18 cellular contexts compared by ENCODE assay signal in the genomic region with DNA sequence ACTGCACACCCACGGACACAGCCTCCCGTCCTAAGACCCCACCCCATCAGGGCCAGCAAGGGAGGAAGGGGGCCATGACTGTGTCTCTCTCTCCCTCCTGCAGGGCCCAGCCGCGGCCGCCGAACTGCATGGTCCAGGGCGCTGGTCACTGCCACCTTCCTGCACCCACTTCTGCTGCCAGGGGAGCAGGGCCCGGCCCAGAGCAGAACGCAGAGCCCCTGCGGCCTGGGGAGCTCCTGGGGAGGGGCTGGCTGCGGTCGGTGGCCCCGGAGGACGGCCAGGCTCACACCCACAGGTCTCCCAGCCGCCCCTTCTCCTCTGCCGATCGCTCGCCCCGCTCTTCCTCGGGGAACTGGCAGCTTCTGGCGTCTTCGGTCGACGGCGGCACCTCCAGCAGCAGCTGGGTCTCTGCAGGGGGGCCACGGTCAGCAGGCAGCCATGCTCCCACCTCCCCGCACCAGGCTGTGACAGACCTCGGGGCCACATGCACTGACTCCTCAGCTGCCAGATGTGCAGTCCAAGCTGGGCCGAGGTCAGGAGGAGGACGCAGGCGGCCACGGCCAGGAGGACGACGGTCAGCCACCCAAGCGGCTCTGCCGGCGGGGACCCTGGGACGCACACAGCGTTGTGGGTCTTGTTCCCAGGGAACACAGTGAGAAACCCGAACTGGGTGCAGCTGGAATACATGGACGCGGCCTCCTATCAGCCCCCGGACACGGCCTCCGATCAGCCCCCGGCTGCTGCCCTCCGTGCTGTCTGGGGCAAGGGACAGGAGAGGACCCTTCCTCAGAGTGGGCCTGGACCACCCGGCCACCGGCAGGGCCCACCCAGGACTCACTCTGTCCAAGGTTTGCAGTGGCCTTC. TPM values are rescaled to one million over a fixed set of nuclear protein-coding genes. Genes with fewer than 3 reads are reported as not detected.
DNase-seq lines count a peak whose midpoint lies in the region; ATAC-seq and TF ChIP-seq lines count a peak whose summit lies in the region.
"Had no signal": no experiment of that assay in that cellular context is flagged by ENCODE, and none has a peak within 500 bp of the region (broad histone marks: within the 10 kb centered on the region; RNA-seq: fewer than 3 reads in every experiment).

No MANE protein-coding gene starts in this region.

- H3K4me3 ChIP-seq in NB4 (ENCODE audit: low read depth, low read length) (no peak overlapping the region), spleen (no peak overlapping the region)
- H3K4me3 ChIP-seq: body of pancreas had no signal

- H3K36me3 ChIP-seq in spleen: no peaks in the 10 kb centered on the region

- H3K27me3 Mint-ChIP-seq in endothelial cell (ENCODE audit: unreplicated experiment): no peaks in the 10 kb centered on the region
- H3K27me3 Mint-ChIP-seq: naive thymus-derived CD4-positive, alpha-beta T cell had no signal

- H3K27me3 ChIP-seq in spleen (replicated peaks in 1 of 7): peaks cover 0 to 86% (median 34%) of the 10 kb centered on the region in 7 donors

- H3K4me3 Mint-ChIP-seq in endothelial cell (ENCODE audit: unreplicated experiment): no peak overlapping the region

- H3K36me3 Mint-ChIP-seq in endothelial cell (ENCODE audit: low read depth, unreplicated experiment): no peaks in the 10 kb centered on the region
- H3K36me3 Mint-ChIP-seq: naive thymus-derived CD4-positive, alpha-beta T cell had no signal

- TF ChIP-seq POLR2A in NB4 (IDR thresholded peaks at IDR 0.05; ENCODE audit: extremely low read depth, insufficient read length) (no peak), spleen (IDR thresholded peaks at IDR 0.05) (no peak)

- TF ChIP-seq CTCF in NB4 (IDR thresholded peaks at IDR 0.05; ENCODE audit: low read depth, low read length): no peak
- TF ChIP-seq CTCF in endothelial cell (IDR thresholded peaks at IDR 0.05; ENCODE audit: unreplicated experiment): no peak
- TF ChIP-seq CTCF in spleen (IDR thresholded peaks at IDR 0.05 in 8 of 11, conservative IDR thresholded peaks at IDR 0.05 in 3 of 11): no peak

- H3K4me1 Mint-ChIP-seq in endothelial cell (ENCODE audit: unreplicated experiment): no peaks in the 10 kb centered on the region

- DNase-seq in activated T-cell treated with anti-CD3 and anti-CD28 coated beads, Interleukin-2, amount 50 U/mL, for 1 hour: peak; percentile 37
- no peak for DNase-seq in activated T-cell treated with anti-CD3 and anti-CD28 coated beads for 4 hours
- peak; percentile 72 for DNase-seq in NB4 (ENCODE audit: low read depth)
- DNase-seq in endothelial cell (ENCODE audit: low spot score): peak; percentile 9
- peak; percentile 69 for DNase-seq in spleen
- no peak for DNase-seq in amygdala (lab: John Stamatoyannopoulos, UW)
- DNase-seq in NCI-H128 (lab: John Stamatoyannopoulos, UW; ENCODE audit: unreplicated experiment): no peak
- DNase-seq: activated effector memory CD4-positive, alpha-beta T cell treated with Interleukin-2 at 50 U/mL for 16 hours; body of pancreas; cortex of kidney; NCI-H1417 treated with DMSO at 0.1 percent for 48 hours; NCI-H226; substantia nigra; T-helper 9 cell had no signal

- H3K9me3 Mint-ChIP-seq in endothelial cell (ENCODE audit: unreplicated experiment): no peaks in the 10 kb centered on the region
- H3K9me3 Mint-ChIP-seq: naive thymus-derived CD4-positive, alpha-beta T cell had no signal

- peaks cover 30 to 66% (median 48%) of the 10 kb centered on the region in 6 donors for H3K4me1 ChIP-seq in spleen

- H3K27ac Mint-ChIP-seq in endothelial cell (ENCODE audit: unreplicated experiment): no peak overlapping the region

- H3K27ac ChIP-seq in spleen: no peak overlapping the region
- H3K27ac ChIP-seq: body of pancreas had no signal

- no peak for ATAC-seq in HG03025 (IDR thresholded peaks at IDR 0.05; ENCODE audit: low FRiP score, unreplicated experiment)
- ATAC-seq: body of pancreas; naive thymus-derived CD4-positive, alpha-beta T cell had no signal

- intact Hi-C loops in spleen (cut with DNase I; ENCODE audit: low total_unique reads): no loop called here

- no peaks in the 10 kb centered on the region for H3K9me3 ChIP-seq in spleen
- H3K9me3 ChIP-seq: body of pancreas had no signal

- WGBS in spleen, 5 donors: 83 to 89% (median 86%) methylated on average over 32 to 49 of the region's 49 CpGs

RNA-seq across cellular contexts. Expression of a gene that starts 2.6 kb away (rescaled TPM):
- total RNA-seq in endothelial cell (ENCODE audit: unreplicated experiment) (not detected), spleen (1 to 10 TPM; 5.2 to 9.9 (median 7.5) TPM)
- 10 to 100 TPM in 1 of 3 donors, 1 to 10 TPM in 2; 7.2 to 16.3 (median 9.3) TPM for polyA plus RNA-seq in spleen
- total RNA-seq: body of pancreas, pulmonary artery endothelial cell had no signal

RNA-seq across cellular contexts. Expression of a gene that starts 10.2 kb away (rescaled TPM):
- total RNA-seq in endothelial cell (ENCODE audit: unreplicated experiment) (0.80 TPM), spleen (10 to 100 TPM in 5 of 7 donors, 1 to 10 TPM in 2; 6.6 to 18.9 (median 12.5) TPM)
- polyA plus RNA-seq in spleen: 10 to 100 TPM; 14.7 to 23.4 (median 14.7) TPM

RNA-seq across cellular contexts. Expression of a gene that starts 28.0 kb away (rescaled TPM):
- total RNA-seq in endothelial cell (ENCODE audit: unreplicated experiment) (130 TPM), spleen (100 to 1,000 TPM in 4 of 7 donors, 10 to 100 TPM in 3; 87.2 to 145 (median 114) TPM)
- polyA plus RNA-seq in spleen: 10 to 100 TPM; 39.1 to 84.2 (median 49.4) TPM

RNA-seq across cellular contexts. Expression of a gene that starts 28.2 kb away (rescaled TPM):
- total RNA-seq in endothelial cell (ENCODE audit: unreplicated experiment): 43.2 TPM
- 10 to 100 TPM; 13.2 to 25.1 (median 19.3) TPM for total RNA-seq in spleen
- polyA plus RNA-seq in spleen: 10 to 100 TPM in 2 of 3 donors, 1 to 10 TPM in 1; 7.9 to 16.6 (median 12.1) TPM

RNA-seq across cellular contexts. Expression of a gene that starts 30.1 kb away (rescaled TPM):
- total RNA-seq in endothelial cell (ENCODE audit: unreplicated experiment) (not detected), spleen (under 1 TPM in 2 of 7 donors, not detected in 5; 0.17 to 0.34 TPM)
- polyA plus RNA-seq in spleen: under 1 TPM in 2 of 3 donors, not detected in 1; 0.02 to 0.03 TPM
- total RNA-seq: lung microvascular endothelial cell, pulmonary artery endothelial cell had no signal
- polyA plus RNA-seq: naive thymus-derived CD4-positive, alpha-beta T cell had no signal

Comparison
In these comparisons a context has a peak if more than half of its experiments do, and no peak if none do; other contexts are left out.
1. DNase-seq: peak in activated T-cell treated with anti-CD3 and anti-CD28 coated beads, Interleukin-2, amount 50 U/mL, for 1 hour (single experiment), NB4 (single experiment), endothelial cell (single experiment) and spleen (single experiment); none in activated T-cell treated with anti-CD3 and anti-CD28 coated beads for 4 hours (single experiment), amygdala (0 of 56) and NCI-H128 (single experiment).